8 cellular contexts compared by ENCODE assay signal in the genomic region with DNA sequence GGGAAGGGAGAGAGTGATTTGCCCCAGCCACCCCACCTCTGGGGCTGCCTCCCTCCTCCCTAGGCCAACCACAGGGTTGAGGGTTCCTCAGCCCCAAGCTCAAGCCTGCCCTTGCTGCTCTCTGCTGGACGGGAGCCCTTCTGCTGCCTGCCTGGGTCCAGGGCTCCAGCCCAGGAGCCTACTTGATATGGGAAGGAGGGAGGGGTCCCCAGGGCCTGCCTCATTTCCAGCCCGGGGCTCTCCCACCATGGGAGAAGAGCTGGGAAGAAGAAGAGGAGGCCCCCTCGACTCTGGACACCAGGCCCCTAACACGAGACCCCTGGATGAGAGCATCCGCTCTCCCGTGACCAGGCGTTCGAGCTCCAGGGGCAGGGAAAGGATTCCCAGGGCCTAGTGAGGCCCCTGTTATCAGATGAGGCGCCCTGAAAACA. TPM values are rescaled to one million over a fixed set of nuclear protein-coding genes. Genes with fewer than 3 reads are reported as not detected.
DNase-seq lines count a peak whose midpoint lies in the region; ATAC-seq and TF ChIP-seq lines count a peak whose summit lies in the region.

No MANE protein-coding gene starts in this region.

- TF ChIP-seq CTCF in mucosa of descending colon (IDR thresholded peaks at IDR 0.05) (no peak), vagina (IDR thresholded peaks at IDR 0.05) (no peak), BE2C (IDR thresholded peaks at IDR 0.05; ENCODE audit: low read depth, low read length) (no peak)

- no peak overlapping the region for H3K27ac Mint-ChIP-seq in stimulated activated naive CD8-positive, alpha-beta T cell treated with anti-CD3 and anti-CD28 coated beads, Interleukin-15, Interleukin-2, amounts not matched to agents 100 ng/mL and 50 ng/mL, for 24 hours

- H3K4me3 ChIP-seq in ectodermal cell (ENCODE audit: insufficient read depth, low read depth, low read length) (peak overlapping the region; percentile 61), mucosa of descending colon (peak overlapping the region; percentile 42), vagina (peak overlapping the region; percentile 76 to 80), BE2C (ENCODE audit: low read depth, low read length) (no peak overlapping the region)

- H3K27me3 Mint-ChIP-seq in stimulated activated naive CD8-positive, alpha-beta T cell treated with anti-CD3 and anti-CD28 coated beads, Interleukin-15, Interleukin-2, amounts not matched to agents 100 ng/mL and 50 ng/mL, for 24 hours, result no peaks in the 10 kb centered on the region

- H3K36me3 ChIP-seq in ectodermal cell (ENCODE audit: control insufficient read depth, insufficient read depth, low read length) (no peaks in the 10 kb centered on the region), mucosa of descending colon (ENCODE audit: low read depth) (no peaks in the 10 kb centered on the region), vagina (no peaks in the 10 kb centered on the region), BE2C (no peaks in the 10 kb centered on the region)

- H3K27ac ChIP-seq in ectodermal cell (ENCODE audit: insufficient read depth, low read depth, low read length, poor library complexity, severe bottlenecking), result no peak overlapping the region
- H3K27ac ChIP-seq in vagina, result peak overlapping the region; percentile 94

- TF ChIP-seq POLR2A in vagina (IDR thresholded peaks at IDR 0.05), result no peak

- no peak for ATAC-seq in stimulated activated naive CD8-positive, alpha-beta T cell treated with anti-CD3 and anti-CD28 coated beads, Interleukin-15, Interleukin-2, amounts not matched to agents 100 U/mL and 50 U/mL, for 24 hours
- ATAC-seq in mucosa of descending colon, result peak; percentile 1
- ATAC-seq in HG03097 (IDR thresholded peaks at IDR 0.05; ENCODE audit: low FRiP score, unreplicated experiment), result no peak
- ATAC-seq in HG03565 (IDR thresholded peaks at IDR 0.05; ENCODE audit: unreplicated experiment), result no peak

- no peaks in the 10 kb centered on the region for H3K36me3 Mint-ChIP-seq in stimulated activated naive CD8-positive, alpha-beta T cell treated with anti-CD3 and anti-CD28 coated beads, Interleukin-15, Interleukin-2, amounts not matched to agents 100 ng/mL and 50 ng/mL, for 24 hours (ENCODE audit: low read depth)

- H3K9me3 Mint-ChIP-seq in stimulated activated naive CD8-positive, alpha-beta T cell treated with anti-CD3 and anti-CD28 coated beads, Interleukin-15, Interleukin-2, amounts not matched to agents 100 ng/mL and 50 ng/mL, for 24 hours, result no peaks in the 10 kb centered on the region

- peaks cover 37% of the 10 kb centered on the region for H3K4me1 Mint-ChIP-seq in stimulated activated naive CD8-positive, alpha-beta T cell treated with anti-CD3 and anti-CD28 coated beads, Interleukin-15, Interleukin-2, amounts not matched to agents 100 ng/mL and 50 ng/mL, for 24 hours (ENCODE audit: low read depth)

- H3K4me1 ChIP-seq in ectodermal cell (ENCODE audit: control insufficient read depth, insufficient read depth, low read length) (peaks cover 19% of the 10 kb centered on the region), mucosa of descending colon (ENCODE audit: low read depth) (peaks cover 64% of the 10 kb centered on the region), vagina (peaks cover 62% of the 10 kb centered on the region), BE2C (no peaks in the 10 kb centered on the region)

- no peak for DNase-seq in stimulated activated naive CD8-positive, alpha-beta T cell treated with anti-CD3 and anti-CD28 coated beads, Interleukin-15, Interleukin-2, amounts not matched to agents 100 U/mL and 50 U/mL, for 24 hours
- DNase-seq in mucosa of descending colon (no peak), vagina (ENCODE audit: extremely low spot score in 2 of 2) (no peak), BE2C (no peak)

- H3K27me3 ChIP-seq in ectodermal cell (ENCODE audit: control insufficient read depth, insufficient read depth, low read length, poor library complexity, severe bottlenecking) (no peaks in the 10 kb centered on the region), vagina (no peaks in the 10 kb centered on the region), BE2C (no peaks in the 10 kb centered on the region)

- WGBS in ectodermal cell, 2 experiments, result 74 to 78% methylated on average over 9 of the region's 9 CpGs

- H3K9me3 ChIP-seq in ectodermal cell (ENCODE audit: control insufficient read depth, low read length), result no peaks in the 10 kb centered on the region
- H3K9me3 ChIP-seq in mucosa of descending colon, result no peaks in the 10 kb centered on the region
- no peaks in the 10 kb centered on the region for H3K9me3 ChIP-seq in vagina
- no peaks in the 10 kb centered on the region for H3K9me3 ChIP-seq in BE2C

- intact Hi-C loops in mucosa of descending colon (cut with DNase I, micrococcal nuclease), result no loop called here
- intact Hi-C loops in vagina (cut with DNase I), result no loop called here

- H3K4me3 Mint-ChIP-seq in stimulated activated naive CD8-positive, alpha-beta T cell treated with anti-CD3 and anti-CD28 coated beads, Interleukin-15, Interleukin-2, amounts not matched to agents 100 ng/mL and 50 ng/mL, for 24 hours, result peak overlapping the region; percentile 72

RNA-seq across cellular contexts. Expression of a gene that starts 0.7 kb away (rescaled TPM):
- polyA plus RNA-seq in ectodermal cell (2013, experiment 1 of 4), result 11.2 TPM
- 14.6 TPM for polyA plus RNA-seq in ectodermal cell (2013, experiment 2 of 4)
- 11.8 TPM for polyA plus RNA-seq in ectodermal cell (2013, experiment 3 of 4)
- polyA plus RNA-seq in ectodermal cell (2013, experiment 4 of 4), result 11.7 TPM
- total RNA-seq in mucosa of descending colon (10 to 100 TPM; 18.2 to 58.8 (median 26.4) TPM), vagina (26.8 TPM)
- polyA plus RNA-seq in BE2C (2012; ENCODE audit: insufficient read depth, insufficient read length, low read depth), result not detected

RNA-seq across cellular contexts. Expression of a gene that starts 21.3 kb away (rescaled TPM):
- 18.0 TPM for polyA plus RNA-seq in ectodermal cell (2013, experiment 1 of 4)
- polyA plus RNA-seq in ectodermal cell (2013, experiment 2 of 4), result 18.4 TPM
- 14.3 TPM for polyA plus RNA-seq in ectodermal cell (2013, experiment 3 of 4)
- 14.3 TPM for polyA plus RNA-seq in ectodermal cell (2013, experiment 4 of 4)
- total RNA-seq in mucosa of descending colon (10 to 100 TPM; 16.7 to 24.3 (median 18.3) TPM), vagina (12.8 TPM)
- 17.7 TPM for polyA plus RNA-seq in BE2C (2012; ENCODE audit: insufficient read depth, insufficient read length, low read depth)

RNA-seq across cellular contexts. Expression of a gene that starts 41.5 kb away (rescaled TPM):
- polyA plus RNA-seq in ectodermal cell (2013, experiment 1 of 4), result 39.8 TPM
- polyA plus RNA-seq in ectodermal cell (2013, experiment 2 of 4), result 42.3 TPM
- 32.4 TPM for polyA plus RNA-seq in ectodermal cell (2013, experiment 3 of 4)
- 34.1 TPM for polyA plus RNA-seq in ectodermal cell (2013, experiment 4 of 4)
- total RNA-seq in mucosa of descending colon (10 to 100 TPM; 19.1 to 30.0 (median 21.2) TPM), vagina (17.2 TPM)
- 23.6 TPM for polyA plus RNA-seq in BE2C (2012; ENCODE audit: insufficient read depth, insufficient read length, low read depth)

RNA-seq across cellular contexts. Expression of a gene that starts 41.7 kb away (rescaled TPM):
- 180 TPM for polyA plus RNA-seq in ectodermal cell (2013, experiment 1 of 4)
- 179 TPM for polyA plus RNA-seq in ectodermal cell (2013, experiment 2 of 4)
- polyA plus RNA-seq in ectodermal cell (2013, experiment 3 of 4), result 191 TPM
- polyA plus RNA-seq in ectodermal cell (2013, experiment 4 of 4), result 223 TPM
- 100 to 1,000 TPM; 292 to 362 (median 338) TPM for total RNA-seq in mucosa of descending colon
- 149 TPM for total RNA-seq in vagina
- 221 TPM for polyA plus RNA-seq in BE2C (2012; ENCODE audit: insufficient read depth, insufficient read length, low read depth)

RNA-seq across cellular contexts. Expression of a gene that starts 43.1 kb away (rescaled TPM):
- 56.8 TPM for polyA plus RNA-seq in ectodermal cell (2013, experiment 1 of 4)
- 54.7 TPM for polyA plus RNA-seq in ectodermal cell (2013, experiment 2 of 4)
- 60.6 TPM for polyA plus RNA-seq in ectodermal cell (2013, experiment 3 of 4)
- polyA plus RNA-seq in ectodermal cell (2013, experiment 4 of 4), result 68.0 TPM
- total RNA-seq in mucosa of descending colon, result 10 to 100 TPM; 57.2 to 97.6 (median 75.4) TPM
- 98.5 TPM for total RNA-seq in vagina
- 226 TPM for polyA plus RNA-seq in BE2C (2012; ENCODE audit: insufficient read depth, insufficient read length, low read depth)
